18 cellular contexts compared by ENCODE assay signal in genomic region chr1:2970311-2971145, GRCh38. TPM values are rescaled to one million over a fixed set of nuclear protein-coding genes. Genes with fewer than 3 reads are reported as not detected.
DNase-seq lines count a peak whose midpoint lies in the region; ATAC-seq, FAIRE-seq and TF ChIP-seq lines count a peak whose summit lies in the region.
"Had no signal": no experiment of that assay in that cellular context is flagged by ENCODE, and none has a peak within 500 bp of the region (broad histone marks: within the 10 kb centered on the region; RNA-seq: fewer than 3 reads in every experiment).

No MANE protein-coding gene starts in this region.

- POLR2A ChIA-PET in RWPE1 (lab: Yijun Ruan, JAX; ENCODE audit: low non-redundant PET), result no interaction called here

- H3K36me3 Mint-ChIP-seq in glutamatergic neuron (ENCODE audit: unreplicated experiment), result no peaks in the 10 kb centered on the region

- no peak overlapping the region for H3K27ac ChIP-seq in RWPE2 (ENCODE audit: poor library complexity, severe bottlenecking)
- no peak overlapping the region for H3K27ac ChIP-seq in sigmoid colon
- H3K27ac ChIP-seq in RWPE1, result no peak overlapping the region
- H3K27ac ChIP-seq: 22Rv1, C4-2B had no signal

- peaks cover 3% of the 10 kb centered on the region for H3K27me3 Mint-ChIP-seq in glutamatergic neuron (ENCODE audit: unreplicated experiment)

- intact Hi-C loops in sigmoid colon (cut with DNase I), result no loop called here

- TF ChIP-seq POLR2A in sigmoid colon (IDR thresholded peaks at IDR 0.05), result no peak

- 88 to 90% methylated on average over 25 of the region's 25 CpGs for WGBS in sigmoid colon, 2 donors

- no peak for ATAC-seq in RWPE2 (ENCODE audit: low read depth)
- ATAC-seq in HG03095 (IDR thresholded peaks at IDR 0.05; ENCODE audit: unreplicated experiment), result no peak
- ATAC-seq: Panc1 had no signal

- no peaks in the 10 kb centered on the region for H3K4me1 Mint-ChIP-seq in glutamatergic neuron (ENCODE audit: low read depth, unreplicated experiment)

- no peak overlapping the region for H3K27ac Mint-ChIP-seq in glutamatergic neuron (ENCODE audit: unreplicated experiment)

- CTCF ChIA-PET in RWPE1 (lab: Yijun Ruan, JAX), result no interaction called here

- FAIRE-seq in HTR-8/SVneo (lab: Jason Lieb, UNC), result no peak
- FAIRE-seq: H54 had no signal

- H3K9me3 ChIP-seq in RWPE2 (ENCODE audit: severe bottlenecking) (no peaks in the 10 kb centered on the region), sigmoid colon (no peaks in the 10 kb centered on the region)
- H3K9me3 ChIP-seq: MG63 had no signal

- peak; percentile 11 for DNase-seq in activated CD8-positive, alpha-beta memory T cell treated with anti-CD3 and anti-CD28 coated beads, Interleukin-2, amount 50 U/mL, for 4 hours
- no peak for DNase-seq in activated CD8-positive, alpha-beta memory T cell treated with anti-CD3 and anti-CD28 coated beads, Interleukin-2, amount 50 U/mL, for 48 hours
- DNase-seq in RWPE2 (ENCODE audit: low spot score), result peak; percentile 63
- peak; percentile 8 for DNase-seq in glutamatergic neuron
- peak; percentile 48 for DNase-seq in sigmoid colon
- DNase-seq in HTR-8/SVneo (ENCODE audit: insufficient read length, low spot score), result no peak
- DNase-seq in RWPE1 (ENCODE audit: low spot score), result no peak
- DNase-seq: COR-L47, DMS153, MG63, NCI-H187 treated with DMSO at 0.1 percent for 48 hours, NCI-H446, NCI-H748 treated with DMSO at 0.1 percent for 48 hours had no signal

- H3K27me3 ChIP-seq in RWPE2 (ENCODE audit: insufficient read depth, poor library complexity, severe bottlenecking), result no peaks in the 10 kb centered on the region
- H3K27me3 ChIP-seq in sigmoid colon, result peaks cover 0 to 60% (median 14%) of the 10 kb centered on the region in 3 donors
- H3K27me3 ChIP-seq: MG63 had no signal

- H3K4me3 Mint-ChIP-seq in glutamatergic neuron (ENCODE audit: unreplicated experiment), result no peak overlapping the region

- H3K36me3 ChIP-seq in RWPE2 (ENCODE audit: low read depth) (no peaks in the 10 kb centered on the region), sigmoid colon (no peaks in the 10 kb centered on the region)
- H3K36me3 ChIP-seq: MG63 had no signal

- peaks cover 2% of the 10 kb centered on the region for H3K9me3 Mint-ChIP-seq in glutamatergic neuron (ENCODE audit: unreplicated experiment)

- H3K4me3 ChIP-seq in RWPE2 (ENCODE audit: severe bottlenecking) (no peak overlapping the region), sigmoid colon (no peak overlapping the region)
- H3K4me3 ChIP-seq: MG63 had no signal

- H3K4me1 ChIP-seq in RWPE2 (ENCODE audit: insufficient read depth, poor library complexity, severe bottlenecking), result no peaks in the 10 kb centered on the region
- no peaks in the 10 kb centered on the region for H3K4me1 ChIP-seq in sigmoid colon

- no peak for TF ChIP-seq EP300 in sigmoid colon (IDR thresholded peaks at IDR 0.05)

- TF ChIP-seq CTCF in RWPE2 (IDR thresholded peaks at IDR 0.05; ENCODE audit: poor library complexity, severe bottlenecking), result no peak
- TF ChIP-seq CTCF in glutamatergic neuron (IDR thresholded peaks at IDR 0.05; ENCODE audit: partially characterized antibody, unreplicated experiment), result no peak
- no peak for TF ChIP-seq CTCF in sigmoid colon (IDR thresholded peaks at IDR 0.05)
- no peak for TF ChIP-seq CTCF in RWPE1 (conservative IDR thresholded peaks at IDR 0.05; ENCODE audit: low read depth)

RNA-seq across cellular contexts. Expression of gene ACTRT2, which starts 50.7 kb away (rescaled TPM):
- not detected for total RNA-seq in glutamatergic neuron (ENCODE audit: unreplicated experiment)
- total RNA-seq in sigmoid colon, result not detected
- polyA plus RNA-seq in sigmoid colon, result not detected

Comparison
In these comparisons a context has a peak if more than half of its experiments do, and no peak if none do; other contexts are left out.
1. DNase-seq: peak in activated CD8-positive, alpha-beta memory T cell treated with anti-CD3 and anti-CD28 coated beads, Interleukin-2, amount 50 U/mL, for 4 hours (single experiment), RWPE2 (single experiment), glutamatergic neuron (single experiment) and sigmoid colon (single experiment); none in activated CD8-positive, alpha-beta memory T cell treated with anti-CD3 and anti-CD28 coated beads, Interleukin-2, amount 50 U/mL, for 48 hours (single experiment), HTR-8/SVneo (single experiment) and RWPE1 (single experiment).